ENCODE assay signal across 20 cellular contexts in genomic region chr2:128722469-128722868, GRCh38.
DNase-seq lines count a peak whose midpoint lies in the region; ATAC-seq, FAIRE-seq and TF ChIP-seq lines count a peak whose summit lies in the region.
"Had no signal": no experiment of that assay in that cellular context is flagged by ENCODE, and none has a peak within 500 bp of the region (broad histone marks: within the 10 kb centered on the region; RNA-seq: fewer than 3 reads in every experiment).

No MANE protein-coding gene starts in this region.

- H3K4me1 Mint-ChIP-seq in activated CD4-positive, alpha-beta T cell treated with anti-CD3 and anti-CD28 coated beads, Interleukin-2, amount 10 ng/mL, durations not matched to agents 24 days and 14 days: peaks cover 10% of the 10 kb centered on the region
- peaks cover 6% of the 10 kb centered on the region for H3K4me1 Mint-ChIP-seq in WTC11
- H3K4me1 Mint-ChIP-seq in T-helper 17 cell: peaks cover 2% of the 10 kb centered on the region
- H3K4me1 Mint-ChIP-seq: CD4-positive, CD25-positive, alpha-beta regulatory T cell had no signal

- WGBS in small intestine, 3 donors: 56 to 79% (median 78%) methylated on average over 1 of the region's 1 CpG

- no peak overlapping the region for H3K4me2 ChIP-seq in Loucy (ENCODE audit: low read depth, low read length, poor library complexity, severe bottlenecking)
- H3K4me2 ChIP-seq: PC-9, SK-N-SH had no signal

- TF ChIP-seq CTCF in Loucy (conservative IDR thresholded peaks at IDR 0.05; ENCODE audit: low read length): no peak
- no peak for TF ChIP-seq CTCF in WTC11 (IDR thresholded peaks at IDR 0.05)

- peaks cover 8% of the 10 kb centered on the region for H3K27me3 Mint-ChIP-seq in activated CD4-positive, alpha-beta T cell treated with anti-CD3 and anti-CD28 coated beads, Interleukin-2, amount 10 ng/mL, durations not matched to agents 24 days and 14 days
- H3K27me3 Mint-ChIP-seq in WTC11 (ENCODE audit: low read depth) (no peaks in the 10 kb centered on the region), T-helper 17 cell (peaks cover 7% of the 10 kb centered on the region)

- H3K9ac ChIP-seq in Loucy (ENCODE audit: low read depth, low read length, poor library complexity, severe bottlenecking): peak overlapping the region; percentile 6
- H3K9ac ChIP-seq: SK-N-SH had no signal

- H3K36me3 ChIP-seq in Loucy (ENCODE audit: insufficient read depth, low read length) (no peaks in the 10 kb centered on the region), small intestine (ENCODE audit: control insufficient read depth in 2 of 2, insufficient read depth in 2 of 2, low read length in 2 of 2) (no peaks in the 10 kb centered on the region)

- CTCF ChIA-PET in WTC11 (lab: Charles Lee): interaction anchor here (0.6 to 1.8 kb wide), 3 partner anchors 14 to 41 kb away, joined by 3 to 5 read pairs (median 3); no protein-coding TSS in a partner anchor

- ATAC-seq in WTC11 (no peak), T-helper 17 cell (no peak)

- H3K27ac ChIP-seq in small intestine (ENCODE audit: low read depth in 1 of 2, low read length in 1 of 2): no peak overlapping the region
- H3K27ac ChIP-seq: PC-9 had no signal

- H4K20me1 ChIP-seq in Loucy (ENCODE audit: insufficient read depth, low read length, poor library complexity, severe bottlenecking): no peaks in the 10 kb centered on the region

- H3K27ac Mint-ChIP-seq in activated CD4-positive, alpha-beta T cell treated with anti-CD3 and anti-CD28 coated beads, Interleukin-2, amount 10 ng/mL, durations not matched to agents 24 days and 14 days: no peak overlapping the region
- H3K27ac Mint-ChIP-seq in WTC11: peak overlapping the region; percentile 61; the same call in 1 of the 2 replicates
- no peak overlapping the region for H3K27ac Mint-ChIP-seq in T-helper 17 cell
- H3K27ac Mint-ChIP-seq: CD4-positive, CD25-positive, alpha-beta regulatory T cell; HFFc6 had no signal

- H3K4me3 ChIP-seq in Loucy (ENCODE audit: low read length, poor library complexity, severe bottlenecking) (no peak overlapping the region), small intestine (ENCODE audit: low read depth in 1 of 2, low read length in 2 of 2) (no peak overlapping the region)
- H3K4me3 ChIP-seq: PC-9 had no signal

- H3K4me3 Mint-ChIP-seq in activated CD4-positive, alpha-beta T cell treated with anti-CD3 and anti-CD28 coated beads, Interleukin-2, amount 10 ng/mL, durations not matched to agents 24 days and 14 days: no peak overlapping the region
- H3K4me3 Mint-ChIP-seq in WTC11 (no peak overlapping the region), T-helper 17 cell (no peak overlapping the region)
- H3K4me3 Mint-ChIP-seq: CD4-positive, CD25-positive, alpha-beta regulatory T cell; HFFc6 had no signal

- no peaks in the 10 kb centered on the region for H3K27me3 ChIP-seq in Loucy (ENCODE audit: insufficient read depth, low read length, poor library complexity, severe bottlenecking)
- H3K27me3 ChIP-seq in small intestine (ENCODE audit: control insufficient read depth in 2 of 2, insufficient read depth in 2 of 2, low read length in 2 of 2): no peaks in the 10 kb centered on the region

- no peaks in the 10 kb centered on the region for H3K9me2 ChIP-seq in Loucy (replicated peaks; ENCODE audit: low read depth, low read length)
- H3K9me2 ChIP-seq: SK-N-SH had no signal

- H3K4me1 ChIP-seq in Loucy (ENCODE audit: insufficient read depth, low read length, poor library complexity, severe bottlenecking): peaks cover 68% of the 10 kb centered on the region
- H3K4me1 ChIP-seq in small intestine (ENCODE audit: control insufficient read depth in 2 of 2, insufficient read depth in 1 of 2, low read depth in 1 of 2, low read length in 1 of 2): no peaks in the 10 kb centered on the region

- H3K36me3 Mint-ChIP-seq in activated CD4-positive, alpha-beta T cell treated with anti-CD3 and anti-CD28 coated beads, Interleukin-2, amount 10 ng/mL, durations not matched to agents 24 days and 14 days (ENCODE audit: low read depth): no peaks in the 10 kb centered on the region
- H3K36me3 Mint-ChIP-seq in WTC11: no peaks in the 10 kb centered on the region
- no peaks in the 10 kb centered on the region for H3K36me3 Mint-ChIP-seq in T-helper 17 cell (ENCODE audit: low read depth)
- H3K36me3 Mint-ChIP-seq: CD4-positive, CD25-positive, alpha-beta regulatory T cell had no signal

- no peaks in the 10 kb centered on the region for H3F3A ChIP-seq in Loucy (ENCODE audit: low read depth)

- FAIRE-seq in small intestine (lab: Jason Lieb, UNC): no peak
- FAIRE-seq: A204.1, GM12891 had no signal

- DNase-seq in activated CD4-positive, alpha-beta T cell treated with anti-CD3 and anti-CD28 coated beads, Interleukin-2, amount 10 ng/mL, durations not matched to agents 24 days and 14 days: peak; percentile 37
- DNase-seq in activated CD4-positive, alpha-beta T cell treated with anti-CD3 and anti-CD28 coated beads, Interleukin-2, amount 50 U/mL, for 48 hours: no peak
- DNase-seq in WTC11 (ENCODE audit: low spot score) (no peak), posterior vena cava (ENCODE audit: low spot score) (no peak), small intestine (no peak), T-helper 17 cell (no peak)
- DNase-seq: CD4-positive, CD25-positive, alpha-beta regulatory T cell; H7; HFFc6; MM.1S; NCI-H1048; NCI-H1436 treated with DMSO at 0.1 percent for 48 hours; NCI-H2081 treated with DMSO at 0.1 percent for 48 hours; NCI-H446; PC-9; SIG-M5; SK-N-SH had no signal

- H2AFZ ChIP-seq in Loucy (ENCODE audit: low read length): no peak overlapping the region
- H2AFZ ChIP-seq: PC-9 had no signal

- peaks cover 11% of the 10 kb centered on the region; the same call in 1 of the 2 replicates for H3K9me3 ChIP-seq in Loucy (ENCODE audit: insufficient read depth, low read depth, low read length)
- no peaks in the 10 kb centered on the region for H3K9me3 ChIP-seq in small intestine (ENCODE audit: control insufficient read depth, low read depth)
- H3K9me3 ChIP-seq in T-helper 17 cell (ENCODE audit: control insufficient read depth, low read length, poor library complexity, severe bottlenecking): no peaks in the 10 kb centered on the region
- H3K9me3 ChIP-seq: SK-N-SH had no signal

- POLR2A ChIA-PET in WTC11 (lab: Charles Lee): no interaction called here

- H3K79me2 ChIP-seq in Loucy (ENCODE audit: insufficient read depth, low read length): no peaks in the 10 kb centered on the region

- intact Hi-C loops in activated CD4-positive, alpha-beta T cell treated with anti-CD3 and anti-CD28 coated beads, Interleukin-2, amount 10 ng/mL, durations not matched to agents 24 days and 14 days (cut with micrococcal nuclease): no loop called here
- intact Hi-C loops in posterior vena cava (cut with DNase I): no loop called here

- H3K9me3 Mint-ChIP-seq in activated CD4-positive, alpha-beta T cell treated with anti-CD3 and anti-CD28 coated beads, Interleukin-2, amount 10 ng/mL, durations not matched to agents 24 days and 14 days: no peaks in the 10 kb centered on the region
- peaks cover 8% of the 10 kb centered on the region; the same call in 1 of the 2 replicates for H3K9me3 Mint-ChIP-seq in WTC11
- H3K9me3 Mint-ChIP-seq: HFFc6 had no signal

TF ChIP-seq in WTC11, 78 proteins besides CTCF, POLR2A, EP300 and RAD21:
- no peak for TF ChIP-seq CREB1 (CRISPR knock-in tag; IDR thresholded peaks at IDR 0.05)
